8 cellular contexts compared by ENCODE assay signal in the genomic region with DNA sequence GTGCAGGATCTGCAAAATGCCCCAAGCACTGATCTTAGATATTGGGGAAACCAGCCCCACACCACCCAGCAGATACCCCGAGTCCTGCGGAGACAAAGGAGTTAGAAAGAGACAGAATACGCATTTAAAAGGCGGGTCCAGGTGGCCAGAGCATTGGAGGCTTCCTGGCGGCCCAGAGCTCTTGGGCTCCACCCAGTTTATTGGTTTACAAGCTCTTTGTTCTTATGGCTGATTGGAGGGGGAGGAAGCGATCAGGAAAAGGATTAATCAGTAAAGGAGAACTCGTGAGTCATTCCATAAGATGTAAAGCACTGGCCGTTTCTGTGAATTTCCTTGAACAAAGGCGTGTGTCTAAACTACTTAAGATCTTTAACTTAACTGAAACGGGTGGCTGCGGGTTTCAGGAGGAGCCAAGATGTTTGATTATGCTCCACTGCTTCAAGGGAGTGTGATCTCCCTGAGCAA. TPM values are rescaled to one million over a fixed set of nuclear protein-coding genes. Genes with fewer than 3 reads are reported as not detected.
A peak's percentile ranks its signal among the peaks of the same experiment; 100 is the strongest.
DNase-seq lines count a peak whose midpoint lies in the region; ATAC-seq and TF ChIP-seq lines count a peak whose summit lies in the region.

No MANE protein-coding gene starts in this region.

- intact Hi-C loops in left colon (cut with DNase I, micrococcal nuclease): no loop called here

- no peak for TF ChIP-seq CTCF in astrocyte of the cerebellum (IDR thresholded peaks at IDR 0.05; ENCODE audit: low read depth, low read length, missing control alignments)

- H3K27ac ChIP-seq in subcutaneous abdominal adipose tissue (ENCODE audit: low read depth, low read length): no peak overlapping the region

- in situ Hi-C loops in astrocyte of the cerebellum (cut with HindIII; ENCODE audit: low sequenced_read_pairs): no loop called here

- H3K4me1 ChIP-seq in subcutaneous abdominal adipose tissue (ENCODE audit: control insufficient read depth in 5 of 5, insufficient read depth in 5 of 5, low read length in 5 of 5): peaks cover 0 to 18% (median 11%) of the 10 kb centered on the region in 5 donors

- no peaks in the 10 kb centered on the region for H3K27me3 ChIP-seq in subcutaneous abdominal adipose tissue (ENCODE audit: control insufficient read depth in 5 of 5, insufficient read depth in 4 of 5, low read length in 5 of 5)

- H3K9ac ChIP-seq in subcutaneous abdominal adipose tissue (ENCODE audit: low read length in 5 of 5): peak overlapping the region; percentile 88 to 98 (median 92)

- H3K4me3 ChIP-seq in astrocyte of the cerebellum (ENCODE audit: low read depth, low read length) (peak overlapping the region; percentile 66), subcutaneous abdominal adipose tissue (ENCODE audit: low read depth in 1 of 5, low read length in 5 of 5) (peak overlapping the region; percentile 82 to 94 (median 91))

- peak; percentile 77 for DNase-seq in ELF-1 (ENCODE audit: low read depth, low spot score)
- DNase-seq in NCI-H146 (lab: John Stamatoyannopoulos, UW): peak; percentile 66
- DNase-seq in astrocyte of the cerebellum (ENCODE audit: low read depth): no peak
- DNase-seq in left colon: peak; percentile 67 to 77
- DNase-seq in 8988T: no peak
- no peak for DNase-seq in COLO829 (ENCODE audit: low spot score)

- no peaks in the 10 kb centered on the region for H3K9me3 ChIP-seq in subcutaneous abdominal adipose tissue (ENCODE audit: control insufficient read depth in 5 of 5, low read length in 5 of 5)

- peaks cover 0 to 13% (median 2%) of the 10 kb centered on the region in 5 donors for H3K36me3 ChIP-seq in subcutaneous abdominal adipose tissue (ENCODE audit: control insufficient read depth in 5 of 5, insufficient read depth in 5 of 5, low read length in 5 of 5)

- peak; percentile 84 for ATAC-seq in left colon
- no peak for ATAC-seq in GM21786 (IDR thresholded peaks at IDR 0.05; ENCODE audit: unreplicated experiment)

RNA-seq across cellular contexts. Expression of a gene that starts 0.9 kb away (rescaled TPM):
- total RNA-seq in left colon: 10 to 100 TPM; 50.5 to 64.8 TPM

RNA-seq across cellular contexts. Expression of a gene that starts 20.5 kb away (rescaled TPM):
- 10 to 100 TPM; 13.0 to 22.4 TPM for total RNA-seq in left colon

RNA-seq across cellular contexts. Expression of a gene that starts 35.9 kb away (rescaled TPM):
- total RNA-seq in left colon: 10 to 100 TPM; 24.1 to 31.7 TPM

RNA-seq across cellular contexts. Expression of a gene that starts 38.3 kb away (rescaled TPM):
- total RNA-seq in left colon: 10 to 100 TPM; 14.6 to 15.4 TPM

Comparison
In these comparisons a context has a peak if more than half of its experiments do, and no peak if none do; other contexts are left out.
1. DNase-seq: peak in ELF-1 (single experiment), NCI-H146 (single experiment) and left colon (2 of 2); none in astrocyte of the cerebellum (single experiment), 8988T (single experiment) and COLO829 (single experiment).